ENCODE assay signal across 13 cellular contexts in the genomic region with DNA sequence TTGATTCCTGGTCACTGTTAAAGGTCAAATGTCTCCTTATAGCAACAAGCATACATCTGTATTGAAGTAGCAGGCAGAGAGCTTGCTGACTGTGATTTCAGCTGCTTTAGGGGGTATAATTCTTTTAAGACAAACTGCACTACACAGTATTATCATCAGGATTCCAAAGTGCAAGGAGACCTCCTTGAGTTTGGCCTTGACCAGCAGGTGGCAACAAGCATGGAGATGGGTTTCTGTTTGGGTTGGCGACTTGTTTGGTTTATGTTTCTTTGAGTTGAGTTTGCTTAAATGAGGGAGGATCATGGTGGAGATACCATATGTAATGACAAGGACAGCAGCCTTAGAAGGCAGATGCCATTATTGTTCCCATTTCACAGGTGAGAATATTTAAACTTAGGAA.
DNase-seq lines count a peak whose midpoint lies in the region; ATAC-seq and TF ChIP-seq lines count a peak whose summit lies in the region.
"Had no signal": no experiment of that assay in that cellular context is flagged by ENCODE, and none has a peak within 500 bp of the region (broad histone marks: within the 10 kb centered on the region; RNA-seq: fewer than 3 reads in every experiment).

No MANE protein-coding gene starts in this region.

- intact Hi-C loops in HCT116 (cut with micrococcal nuclease) = loop anchor here (2.0 to 5.0 kb wide), 2 partner anchors 286 to 684 kb away; no protein-coding TSS in a partner anchor

- H4K20me1 ChIP-seq in HCT116 (ENCODE audit: insufficient read depth) = no peaks in the 10 kb centered on the region
- no peaks in the 10 kb centered on the region for H4K20me1 ChIP-seq in SU-DHL-6 (ENCODE audit: low read depth, low read length)

- H3K9me3 ChIP-seq in HCT116 (ENCODE audit: control insufficient read depth in 1 of 2, insufficient read depth in 1 of 2, low read depth in 1 of 2, low read length in 2 of 2) = no peaks in the 10 kb centered on the region
- no peaks in the 10 kb centered on the region for H3K9me3 ChIP-seq in SU-DHL-6 (ENCODE audit: insufficient read depth, low read length)
- no peaks in the 10 kb centered on the region for H3K9me3 ChIP-seq in liver (ENCODE audit: control insufficient read depth in 4 of 4, low read length in 3 of 4)
- H3K9me3 ChIP-seq: right atrium auricular region had no signal

- POLR2A ChIA-PET in HCT116 (lab: Charles Lee) = no interaction called here

- no TSS peak for BruUV-seq in HCT116 (replicated peaks; lab: Mats Ljungman, UMichigan)

- no peaks in the 10 kb centered on the region for H3K9me2 ChIP-seq in HCT116 (ENCODE audit: insufficient read depth)
- H3K9me2 ChIP-seq in SU-DHL-6 (replicated peaks; ENCODE audit: insufficient read depth, low read length) = no peaks in the 10 kb centered on the region

- H3K4me1 ChIP-seq in HCT116 (ENCODE audit: control insufficient read depth in 1 of 2, insufficient read depth in 2 of 2, low read length in 2 of 2) = no peaks in the 10 kb centered on the region
- H3K4me1 ChIP-seq in liver (ENCODE audit: control insufficient read depth in 4 of 4, insufficient read depth in 4 of 4, low read length in 3 of 4) = no peaks in the 10 kb centered on the region

- no peak overlapping the region for H3K4me2 ChIP-seq in HCT116 (ENCODE audit: low read length)
- no peak overlapping the region for H3K4me2 ChIP-seq in SU-DHL-6 (ENCODE audit: low read depth, low read length, poor library complexity, severe bottlenecking)

- peak in 2 of 3 experiments; percentile 38 to 49; a peak in 3 of 6 replicates for TF ChIP-seq CTCF in HCT116 (IDR thresholded peaks at IDR 0.05 in 2 of 3, conservative IDR thresholded peaks at IDR 0.05 in 1 of 3; ENCODE audit: borderline replicate concordance in 1 of 3, insufficient read depth in 1 of 3, low read depth in 2 of 3, low read length in 2 of 3)
- peak; percentile 20 for TF ChIP-seq CTCF in SU-DHL-6 (IDR thresholded peaks at IDR 0.05; ENCODE audit: insufficient read depth, low read length, poor library complexity, severe bottlenecking)
- no peak for TF ChIP-seq CTCF in liver (IDR thresholded peaks at IDR 0.05; ENCODE audit: low read depth, low read length, missing input control)

- DNase-seq in DMS 273 (lab: John Stamatoyannopoulos, UW; ENCODE audit: unreplicated experiment) = peak; percentile 14
- no peak for DNase-seq in DMS 273 treated with DMSO at 0.1 percent for 48 hours (lab: John Stamatoyannopoulos, UW)
- DNase-seq in HCT116 (ENCODE audit: low read depth, low spot score) = no peak
- no peak for DNase-seq in HuH-7.5 (ENCODE audit: low spot score)
- no peak for DNase-seq in SIG-M5 treated with dmso at 0.1 percent for 504 hours (lab: John Stamatoyannopoulos, UW; ENCODE audit: unreplicated experiment)
- DNase-seq: 8988T; activated CD4-positive, CD25-positive, alpha-beta regulatory T cell treated with anti-CD3 and anti-CD28 coated beads, Interleukin-2, amount 50 U/mL, for 72 hours; NCI-H1048; NCI-H510A treated with DMSO at 0.1 percent for 48 hours had no signal

- no peaks in the 10 kb centered on the region for H3K79me2 ChIP-seq in HCT116 (ENCODE audit: insufficient read depth, low read length)
- no peaks in the 10 kb centered on the region for H3K79me2 ChIP-seq in SU-DHL-6 (ENCODE audit: insufficient read depth, low read length)

- CTCF ChIA-PET in HCT116 (lab: Charles Lee) = no interaction called here

- H3F3A ChIP-seq in SU-DHL-6 (ENCODE audit: insufficient read depth) = no peaks in the 10 kb centered on the region

- 97% methylated on average over 1 of the region's 1 CpG for WGBS in liver

- TF ChIP-seq RAD21 in HCT116 (IDR thresholded peaks at IDR 0.05; ENCODE audit: low read depth) (peak; percentile 46), liver (IDR thresholded peaks at IDR 0.05) (peak; percentile 17 to 36)

- H3K27me3 ChIP-seq in HCT116 (ENCODE audit: insufficient read depth, low read length) = 0 out of 2 replicates have a peak, but pooled peaks cover 7% of the 10 kb centered on the region
- H3K27me3 ChIP-seq in SU-DHL-6 (ENCODE audit: low read length) = no peaks in the 10 kb centered on the region
- no peaks in the 10 kb centered on the region for H3K27me3 ChIP-seq in liver (ENCODE audit: control insufficient read depth in 4 of 4, insufficient read depth in 4 of 4, low read length in 3 of 4)
- H3K27me3 ChIP-seq: right atrium auricular region had no signal

- H3K9ac ChIP-seq in HCT116 (ENCODE audit: low read length) (no peak overlapping the region), SU-DHL-6 (ENCODE audit: low read length) (no peak overlapping the region), liver (ENCODE audit: low read depth in 1 of 2, low read length in 2 of 2) (no peak overlapping the region)

- H3K36me3 ChIP-seq in HCT116 (ENCODE audit: control insufficient read depth in 1 of 2, insufficient read depth in 2 of 2, low read length in 2 of 2) (no peaks in the 10 kb centered on the region), SU-DHL-6 (ENCODE audit: low read length) (no peaks in the 10 kb centered on the region), liver (ENCODE audit: control insufficient read depth in 4 of 4, insufficient read depth in 3 of 4, low read depth in 1 of 4, low read length in 3 of 4) (no peaks in the 10 kb centered on the region)
- H3K36me3 ChIP-seq: right atrium auricular region had no signal

- H3K4me3 ChIP-seq in HCT116 (replicated peaks in 1 of 2; ENCODE audit: low read depth in 1 of 2, low read length in 2 of 2) (no peak overlapping the region), SU-DHL-6 (ENCODE audit: insufficient read depth, low read length, poor library complexity, severe bottlenecking) (no peak overlapping the region), liver (ENCODE audit: low read depth in 1 of 3, low read length in 3 of 3) (no peak overlapping the region)
- H3K4me3 ChIP-seq: right atrium auricular region had no signal

- H2AFZ ChIP-seq in HCT116 (ENCODE audit: low read depth, low read length, poor library complexity, severe bottlenecking) (no peak overlapping the region), SU-DHL-6 (ENCODE audit: low read depth, low read length, severe bottlenecking) (no peak overlapping the region)

- RAD21 ChIA-PET in HCT116 (lab: Charles Lee; ENCODE audit: low non-redundant PET in 1 of 2, low total read pairs in 2 of 2, uncharacterized antibody in 2 of 2, unreplicated experiment in 2 of 2) = no interaction called here

- H3K27ac ChIP-seq in HCT116 (ENCODE audit: low read depth, low read length) (no peak overlapping the region), SU-DHL-6 (ENCODE audit: low read depth, low read length) (no peak overlapping the region), liver (ENCODE audit: low read depth in 1 of 2, low read length in 2 of 2) (no peak overlapping the region)
- H3K27ac ChIP-seq: right atrium auricular region had no signal

- no peak for TF ChIP-seq POLR2A in HCT116 (IDR thresholded peaks at IDR 0.05; ENCODE audit: borderline replicate concordance, extremely low read depth, insufficient read depth, insufficient read length)

- ATAC-seq in HCT116 (peak; percentile 60; the same call in 1 of the 2 replicates), HG03571 (IDR thresholded peaks at IDR 0.05; ENCODE audit: unreplicated experiment) (no peak)

TF ChIP-seq in HCT116, 20 proteins besides CTCF, POLR2A, EP300 and RAD21:
- TF ChIP-seq CEBPB (IDR thresholded peaks at IDR 0.05; ENCODE audit: low read depth) (no peak), POLR2AphosphoS5 (IDR thresholded peaks at IDR 0.05; ENCODE audit: low read depth, low read length) (no peak)

TF ChIP-seq in liver, 16 proteins besides CTCF, POLR2A, EP300 and RAD21:
- TF ChIP-seq NR2F2 (IDR thresholded peaks at IDR 0.05) = no peak
- no peak for TF ChIP-seq FOXA1 (IDR thresholded peaks at IDR 0.05)
- TF ChIP-seq, protein P1, sequence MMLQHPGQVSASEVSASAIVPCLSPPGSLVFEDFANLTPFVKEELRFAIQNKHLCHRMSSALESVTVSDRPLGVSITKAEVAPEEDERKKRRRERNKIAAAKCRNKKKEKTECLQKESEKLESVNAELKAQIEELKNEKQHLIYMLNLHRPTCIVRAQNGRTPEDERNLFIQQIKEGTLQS (IDR thresholded peaks at IDR 0.05) = no peak
- no peak for TF ChIP-seq REST (IDR thresholded peaks at IDR 0.05)
- TF ChIP-seq MAX (IDR thresholded peaks at IDR 0.05) = no peak
- TF ChIP-seq HNF4A (conservative IDR thresholded peaks at IDR 0.05) = no peak
